In the genomic region with DNA sequence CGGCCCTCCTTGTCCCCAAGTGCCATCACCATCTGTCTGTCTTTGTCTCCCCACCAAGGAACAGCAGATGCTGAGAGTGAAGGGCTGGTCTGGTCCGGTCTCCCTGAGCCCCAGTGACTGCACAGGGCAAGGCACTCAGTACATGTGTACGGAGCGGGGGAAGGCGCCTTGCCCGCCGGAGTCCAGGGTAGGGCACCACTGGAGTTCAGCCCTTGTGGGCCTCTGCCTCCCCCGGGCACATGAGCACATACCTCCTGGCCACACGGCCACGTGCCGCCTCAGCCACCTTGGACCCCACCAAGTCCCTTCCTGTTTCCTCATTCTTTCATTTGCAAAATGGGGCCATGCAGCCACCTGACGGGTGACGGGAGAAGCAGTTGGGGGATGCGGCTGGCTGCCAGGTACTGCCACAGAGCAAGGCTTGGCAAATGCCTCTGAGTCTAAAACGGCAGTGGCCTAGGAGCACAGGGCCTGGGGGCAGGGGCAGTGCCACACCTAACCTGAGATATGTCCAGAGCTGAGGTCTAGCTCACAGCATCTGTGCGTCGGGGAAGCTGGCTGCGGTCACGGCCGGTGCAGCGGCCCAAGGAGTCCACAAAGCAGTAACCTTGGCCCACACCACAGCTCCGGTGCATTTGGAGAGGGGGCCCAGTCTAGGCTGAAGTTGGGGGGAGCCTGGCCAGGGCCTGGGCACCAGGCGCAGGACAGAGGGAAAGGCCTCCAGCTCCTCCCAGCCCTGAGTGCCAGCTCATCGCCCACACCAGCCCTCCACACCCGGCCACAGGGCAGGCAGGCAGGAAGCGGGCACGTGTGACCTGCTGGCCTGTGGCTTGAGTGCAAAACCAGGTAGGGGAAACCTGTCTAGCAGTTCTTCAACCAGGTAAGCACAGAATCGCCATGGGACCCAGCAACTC, we compare ENCODE assay signal across 2 cellular contexts.
TF ChIP-seq lines count a peak whose summit lies in the region.

No MANE protein-coding gene starts in this region.

TF ChIP-seq in SK-N-SH, 30 proteins besides CTCF, POLR2A, EP300 and RAD21:
- TF ChIP-seq, protein P1, sequence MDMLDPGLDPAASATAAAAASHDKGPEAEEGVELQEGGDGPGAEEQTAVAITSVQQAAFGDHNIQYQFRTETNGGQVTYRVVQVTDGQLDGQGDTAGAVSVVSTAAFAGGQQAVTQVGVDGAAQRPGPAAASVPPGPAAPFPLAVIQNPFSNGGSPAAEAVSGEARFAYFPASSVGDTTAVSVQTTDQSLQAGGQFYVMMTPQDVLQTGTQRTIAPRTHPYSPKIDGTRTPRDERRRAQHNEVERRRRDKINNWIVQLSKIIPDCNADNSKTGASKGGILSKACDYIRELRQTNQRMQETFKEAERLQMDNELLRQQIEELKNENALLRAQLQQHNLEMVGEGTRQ (IDR thresholded peaks at IDR 0.05; ENCODE audit: borderline replicate concordance, low read depth, low read length) = no peak
- no peak for TF ChIP-seq RCOR1 (IDR thresholded peaks at IDR 0.05; ENCODE audit: low read length)
- no peak for TF ChIP-seq TCF12 (IDR thresholded peaks at IDR 0.05)
- TF ChIP-seq RXRA (IDR thresholded peaks at IDR 0.05; ENCODE audit: borderline replicate concordance, low read depth) = no peak
- no peak for TF ChIP-seq GABPA (IDR thresholded peaks at IDR 0.05; ENCODE audit: low read depth)
- TF ChIP-seq, protein P2, sequence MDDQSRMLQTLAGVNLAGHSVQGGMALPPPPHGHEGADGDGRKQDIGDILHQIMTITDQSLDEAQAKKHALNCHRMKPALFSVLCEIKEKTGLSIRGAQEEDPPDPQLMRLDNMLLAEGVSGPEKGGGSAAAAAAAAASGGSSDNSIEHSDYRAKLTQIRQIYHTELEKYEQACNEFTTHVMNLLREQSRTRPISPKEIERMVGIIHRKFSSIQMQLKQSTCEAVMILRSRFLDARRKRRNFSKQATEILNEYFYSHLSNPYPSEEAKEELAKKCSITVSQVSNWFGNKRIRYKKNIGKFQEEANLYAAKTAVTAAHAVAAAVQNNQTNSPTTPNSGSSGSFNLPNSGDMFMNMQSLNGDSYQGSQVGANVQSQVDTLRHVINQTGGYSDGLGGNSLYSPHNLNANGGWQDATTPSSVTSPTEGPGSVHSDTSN (IDR thresholded peaks at IDR 0.05) = no peak
- TF ChIP-seq ELF1 (IDR thresholded peaks at IDR 0.05) = no peak
- TF ChIP-seq, protein P3, sequence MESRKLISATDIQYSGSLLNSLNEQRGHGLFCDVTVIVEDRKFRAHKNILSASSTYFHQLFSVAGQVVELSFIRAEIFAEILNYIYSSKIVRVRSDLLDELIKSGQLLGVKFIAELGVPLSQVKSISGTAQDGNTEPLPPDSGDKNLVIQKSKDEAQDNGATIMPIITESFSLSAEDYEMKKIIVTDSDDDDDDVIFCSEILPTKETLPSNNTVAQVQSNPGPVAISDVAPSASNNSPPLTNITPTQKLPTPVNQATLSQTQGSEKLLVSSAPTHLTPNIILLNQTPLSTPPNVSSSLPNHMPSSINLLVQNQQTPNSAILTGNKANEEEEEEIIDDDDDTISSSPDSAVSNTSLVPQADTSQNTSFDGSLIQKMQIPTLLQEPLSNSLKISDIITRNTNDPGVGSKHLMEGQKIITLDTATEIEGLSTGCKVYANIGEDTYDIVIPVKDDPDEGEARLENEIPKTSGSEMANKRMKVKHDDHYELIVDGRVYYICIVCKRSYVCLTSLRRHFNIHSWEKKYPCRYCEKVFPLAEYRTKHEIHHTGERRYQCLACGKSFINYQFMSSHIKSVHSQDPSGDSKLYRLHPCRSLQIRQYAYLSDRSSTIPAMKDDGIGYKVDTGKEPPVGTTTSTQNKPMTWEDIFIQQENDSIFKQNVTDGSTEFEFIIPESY (IDR thresholded peaks at IDR 0.05; ENCODE audit: borderline replicate concordance, low read depth) = no peak
- TF ChIP-seq JUND (IDR thresholded peaks at IDR 0.05) = no peak
- TF ChIP-seq TAF1 (IDR thresholded peaks at IDR 0.05; ENCODE audit: borderline replicate concordance, low read depth, low read length) = no peak
- TF ChIP-seq RFX5 (IDR thresholded peaks at IDR 0.05; ENCODE audit: low read length) = no peak
- TF ChIP-seq, protein P4, sequence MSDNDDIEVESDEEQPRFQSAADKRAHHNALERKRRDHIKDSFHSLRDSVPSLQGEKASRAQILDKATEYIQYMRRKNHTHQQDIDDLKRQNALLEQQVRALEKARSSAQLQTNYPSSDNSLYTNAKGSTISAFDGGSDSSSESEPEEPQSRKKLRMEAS (IDR thresholded peaks at IDR 0.05; ENCODE audit: low read depth) = no peak
- TF ChIP-seq NFIC (IDR thresholded peaks at IDR 0.05; ENCODE audit: borderline replicate concordance) = no peak
- TF ChIP-seq, protein P5, sequence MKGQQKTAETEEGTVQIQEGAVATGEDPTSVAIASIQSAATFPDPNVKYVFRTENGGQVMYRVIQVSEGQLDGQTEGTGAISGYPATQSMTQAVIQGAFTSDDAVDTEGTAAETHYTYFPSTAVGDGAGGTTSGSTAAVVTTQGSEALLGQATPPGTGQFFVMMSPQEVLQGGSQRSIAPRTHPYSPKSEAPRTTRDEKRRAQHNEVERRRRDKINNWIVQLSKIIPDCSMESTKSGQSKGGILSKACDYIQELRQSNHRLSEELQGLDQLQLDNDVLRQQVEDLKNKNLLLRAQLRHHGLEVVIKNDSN (IDR thresholded peaks at IDR 0.05; ENCODE audit: borderline replicate concordance, low read depth) = no peak
- no peak for TF ChIP-seq FOSL2 (IDR thresholded peaks at IDR 0.05; ENCODE audit: borderline replicate concordance, low read depth)
- no peak for TF ChIP-seq NRF1 (IDR thresholded peaks at IDR 0.05; ENCODE audit: low read depth, low read length)

TF ChIP-seq in SK-N-SH treated with all-trans-retinoic acid at 6 μM for 48 hours, 23 proteins besides CTCF, POLR2A, EP300 and RAD21:
- TF ChIP-seq ZNF70 (CRISPR knock-in tag; IDR thresholded peaks at IDR 0.05) (no peak), ZNF8 (CRISPR knock-in tag; IDR thresholded peaks at IDR 0.05) (no peak), GLIS3 (CRISPR knock-in tag; IDR thresholded peaks at IDR 0.05) (no peak), CSDC2 (CRISPR knock-in tag; IDR thresholded peaks at IDR 0.05) (no peak), ZFP3 (CRISPR knock-in tag; IDR thresholded peaks at IDR 0.05) (no peak), ESRRG (CRISPR knock-in tag; IDR thresholded peaks at IDR 0.05) (no peak), ZFP30 (CRISPR knock-in tag; IDR thresholded peaks at IDR 0.05) (no peak), ZC3H10 (CRISPR knock-in tag; IDR thresholded peaks at IDR 0.05) (no peak), TCF4 (CRISPR knock-in tag; IDR thresholded peaks at IDR 0.05; ENCODE audit: borderline replicate concordance) (no peak), TOX (CRISPR knock-in tag; IDR thresholded peaks at IDR 0.05; ENCODE audit: borderline replicate concordance) (no peak), ZNF565 (CRISPR knock-in tag; conservative IDR thresholded peaks at IDR 0.05; ENCODE audit: low read depth) (no peak), ARNTL (CRISPR knock-in tag; IDR thresholded peaks at IDR 0.05; ENCODE audit: borderline replicate concordance, low read depth) (no peak)
- TF ChIP-seq, protein P6, sequence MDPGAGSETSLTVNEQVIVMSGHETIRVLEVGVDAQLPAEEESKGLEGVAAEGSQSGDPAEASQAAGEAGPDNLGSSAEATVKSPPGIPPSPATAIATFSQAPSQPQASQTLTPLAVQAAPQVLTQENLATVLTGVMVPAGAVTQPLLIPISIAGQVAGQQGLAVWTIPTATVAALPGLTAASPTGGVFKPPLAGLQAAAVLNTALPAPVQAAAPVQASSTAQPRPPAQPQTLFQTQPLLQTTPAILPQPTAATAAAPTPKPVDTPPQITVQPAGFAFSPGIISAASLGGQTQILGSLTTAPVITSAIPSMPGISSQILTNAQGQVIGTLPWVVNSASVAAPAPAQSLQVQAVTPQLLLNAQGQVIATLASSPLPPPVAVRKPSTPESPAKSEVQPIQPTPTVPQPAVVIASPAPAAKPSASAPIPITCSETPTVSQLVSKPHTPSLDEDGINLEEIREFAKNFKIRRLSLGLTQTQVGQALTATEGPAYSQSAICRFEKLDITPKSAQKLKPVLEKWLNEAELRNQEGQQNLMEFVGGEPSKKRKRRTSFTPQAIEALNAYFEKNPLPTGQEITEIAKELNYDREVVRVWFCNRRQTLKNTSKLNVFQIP (CRISPR knock-in tag; IDR thresholded peaks at IDR 0.05; ENCODE audit: borderline replicate concordance, low read depth) = no peak
- TF ChIP-seq, protein P7, sequence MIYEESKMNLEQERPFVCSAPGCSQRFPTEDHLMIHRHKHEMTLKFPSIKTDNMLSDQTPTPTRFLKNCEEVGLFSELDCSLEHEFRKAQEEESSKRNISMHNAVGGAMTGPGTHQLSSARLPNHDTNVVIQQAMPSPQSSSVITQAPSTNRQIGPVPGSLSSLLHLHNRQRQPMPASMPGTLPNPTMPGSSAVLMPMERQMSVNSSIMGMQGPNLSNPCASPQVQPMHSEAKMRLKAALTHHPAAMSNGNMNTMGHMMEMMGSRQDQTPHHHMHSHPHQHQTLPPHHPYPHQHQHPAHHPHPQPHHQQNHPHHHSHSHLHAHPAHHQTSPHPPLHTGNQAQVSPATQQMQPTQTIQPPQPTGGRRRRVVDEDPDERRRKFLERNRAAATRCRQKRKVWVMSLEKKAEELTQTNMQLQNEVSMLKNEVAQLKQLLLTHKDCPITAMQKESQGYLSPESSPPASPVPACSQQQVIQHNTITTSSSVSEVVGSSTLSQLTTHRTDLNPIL (CRISPR knock-in tag; IDR thresholded peaks at IDR 0.05; ENCODE audit: low read depth) = no peak
TF ChIP-seq in SK-N-SH treated with all-trans-retinoic acid at 6 μM for 48 hours: peak in this region for 0.
